In genomic region chr12:111741235-111741812, GRCh38 we compare ENCODE assay signal across 11 cellular contexts. TPM values are rescaled to one million over a fixed set of nuclear protein-coding genes. Genes with fewer than 3 reads are reported as not detected.
DNase-seq lines count a peak whose midpoint lies in the region; ATAC-seq and TF ChIP-seq lines count a peak whose summit lies in the region.
"Had no signal": no experiment of that assay in that cellular context is flagged by ENCODE, and none has a peak within 500 bp of the region (broad histone marks: within the 10 kb centered on the region; RNA-seq: fewer than 3 reads in every experiment).

No MANE protein-coding gene starts in this region.

- H4K12ac ChIP-seq in trophoblast cell (ENCODE audit: low read depth, low read length), result no peak overlapping the region

- H4K91ac ChIP-seq in trophoblast cell (ENCODE audit: low read depth, low read length), result no peak overlapping the region

- no peak overlapping the region for H3K4me3 ChIP-seq in trophoblast cell (ENCODE audit: low read depth, low read length)

- DNase-seq in GDM1 (lab: John Stamatoyannopoulos, UW) (peak; percentile 22), glomerular endothelial cell (ENCODE audit: extremely low read depth, low read depth, low spot score) (peak; percentile 76), trophoblast cell (no peak), DMS 273 treated with DMSO at 0.1 percent for 48 hours (lab: John Stamatoyannopoulos, UW) (no peak), CD14-positive monocyte (ENCODE audit: low spot score) (no peak), DMS 273 (lab: John Stamatoyannopoulos, UW; ENCODE audit: unreplicated experiment) (no peak)
- DNase-seq in stimulated activated CD4-positive, alpha-beta T cell treated with anti-CD3 and anti-CD28 coated beads, Interleukin-4, amount 100 ng/mL, for 4 hours, result no peak
- DNase-seq: activated CD4-positive, alpha-beta T cell treated with anti-CD3 and anti-CD28 coated beads for 1 hour; activated naive CD8-positive, alpha-beta T cell treated with anti-CD3 and anti-CD28 coated beads, Interleukin-2, amount 50 U/mL, for 24 hours; Karpas-422 had no signal

- no peaks in the 10 kb centered on the region for H3K9me3 ChIP-seq in trophoblast cell (ENCODE audit: insufficient read depth, low read depth, low read length)

- peaks cover 3% of the 10 kb centered on the region for H3K79me1 ChIP-seq in trophoblast cell (ENCODE audit: low read length)

- no peak for TF ChIP-seq CTCF in CD14-positive monocyte (IDR thresholded peaks at IDR 0.05)

- no peaks in the 10 kb centered on the region for H3K79me2 ChIP-seq in trophoblast cell (ENCODE audit: control insufficient read depth, insufficient read depth, low read length, poor library complexity)

- no peak overlapping the region for H2BK5ac ChIP-seq in trophoblast cell (ENCODE audit: low read depth, low read length, poor library complexity)

- H2AFZ ChIP-seq in trophoblast cell (ENCODE audit: insufficient read depth, low read length, poor library complexity), result no peak overlapping the region

- H3K27me3 ChIP-seq in trophoblast cell (ENCODE audit: insufficient read depth, low read length), result no peaks in the 10 kb centered on the region

- peaks cover 0 to 3% (median 0%) of the 10 kb centered on the region in 3 donors for H3K27me3 Mint-ChIP-seq in CD14-positive monocyte (ENCODE audit: low read depth in 3 of 3)
- H3K27me3 Mint-ChIP-seq: activated naive CD8-positive, alpha-beta T cell treated with anti-CD3 and anti-CD28 coated beads, Interleukin-2, amount 50 U/mL, for 24 hours had no signal

- H3K36me3 Mint-ChIP-seq in CD14-positive monocyte, result peaks cover 66 to 83% of the 10 kb centered on the region in 2 donors

- H3K4me1 Mint-ChIP-seq in CD14-positive monocyte, result no peaks in the 10 kb centered on the region
- H3K4me1 Mint-ChIP-seq: activated naive CD8-positive, alpha-beta T cell treated with anti-CD3 and anti-CD28 coated beads, Interleukin-2, amount 50 U/mL, for 24 hours had no signal

- no peak overlapping the region for H3K4me3 Mint-ChIP-seq in CD14-positive monocyte
- H3K4me3 Mint-ChIP-seq: activated naive CD8-positive, alpha-beta T cell treated with anti-CD3 and anti-CD28 coated beads, Interleukin-2, amount 50 U/mL, for 24 hours had no signal

- no peak overlapping the region for H2AK5ac ChIP-seq in trophoblast cell (ENCODE audit: low read length)

- H2BK120ac ChIP-seq in trophoblast cell (ENCODE audit: insufficient read depth, low read length, poor library complexity), result no peak overlapping the region

- H3K9ac ChIP-seq in trophoblast cell (ENCODE audit: low read length), result no peak overlapping the region

- H4K8ac ChIP-seq in trophoblast cell (ENCODE audit: low read depth, low read length), result no peak overlapping the region

- peaks cover 12 to 13% of the 10 kb centered on the region in 2 experiments for H3K36me3 ChIP-seq in trophoblast cell (ENCODE audit: control insufficient read depth in 1 of 2, insufficient read depth in 2 of 2, low read length in 2 of 2)

- intact Hi-C loops in CD14-positive monocyte (cut with micrococcal nuclease), result no loop called here

- peaks cover 0 to 2% of the 10 kb centered on the region in 2 experiments for H3K4me1 ChIP-seq in trophoblast cell (ENCODE audit: control insufficient read depth in 1 of 2, insufficient read depth in 2 of 2, low read length in 2 of 2)

- peak; percentile 34; the same call in 2 of the 3 replicates for ATAC-seq in SK-N-SH treated with all-trans-retinoic acid at 6 μM for 48 hours
- ATAC-seq: activated naive CD8-positive, alpha-beta T cell treated with anti-CD3 and anti-CD28 coated beads, Interleukin-2, amount 50 U/mL, for 24 hours had no signal

- peak overlapping the region; percentile 61 for H3K27ac ChIP-seq in trophoblast cell (ENCODE audit: low read depth, low read length)

- H3K4ac ChIP-seq in trophoblast cell (ENCODE audit: low read depth, low read length), result no peak overlapping the region

- H2BK12ac ChIP-seq in trophoblast cell (ENCODE audit: low read length), result no peak overlapping the region

- H3K14ac ChIP-seq in trophoblast cell (ENCODE audit: low read length), result no peak overlapping the region

- WGBS in trophoblast cell (ENCODE audit: extremely low coverage, insufficient coverage, insufficient read length), result no CpG with 5 or more reads among the region's 4 CpGs

- H3K23ac ChIP-seq in trophoblast cell (ENCODE audit: low read length), result no peak overlapping the region

- peaks cover 0 to 1% (median 0%) of the 10 kb centered on the region in 7 donors for H3K9me3 Mint-ChIP-seq in CD14-positive monocyte
- H3K9me3 Mint-ChIP-seq: activated naive CD8-positive, alpha-beta T cell treated with anti-CD3 and anti-CD28 coated beads, Interleukin-2, amount 50 U/mL, for 24 hours had no signal

- no peak overlapping the region for H3K4me2 ChIP-seq in trophoblast cell (ENCODE audit: low read length)

- H3K18ac ChIP-seq in trophoblast cell (ENCODE audit: low read length), result no peak overlapping the region

- peak overlapping the region in 3 of 7 donors; percentile 9 to 79 (median 38) for H3K27ac Mint-ChIP-seq in CD14-positive monocyte
- H3K27ac Mint-ChIP-seq: activated naive CD8-positive, alpha-beta T cell treated with anti-CD3 and anti-CD28 coated beads, Interleukin-2, amount 50 U/mL, for 24 hours had no signal

TF ChIP-seq in SK-N-SH treated with all-trans-retinoic acid at 6 μM for 48 hours, 23 proteins besides CTCF, POLR2A, EP300 and RAD21:
- TF ChIP-seq TSHZ2 (CRISPR knock-in tag; IDR thresholded peaks at IDR 0.05) (peak; percentile 28; the same call in 1 of the 2 replicates), SNAI2 (CRISPR knock-in tag; IDR thresholded peaks at IDR 0.05) (no peak), TCF4 (CRISPR knock-in tag; IDR thresholded peaks at IDR 0.05; ENCODE audit: borderline replicate concordance) (peak; percentile 79; the same call in 1 of the 2 replicates), BACH2 (CRISPR knock-in tag; IDR thresholded peaks at IDR 0.05; ENCODE audit: borderline replicate concordance) (no peak), ZNF8 (CRISPR knock-in tag; IDR thresholded peaks at IDR 0.05) (no peak)

RNA-seq across cellular contexts. Expression of gene ALDH2, which starts 25.4 kb away (rescaled TPM):
- total RNA-seq in glomerular endothelial cell, result 40.3 and 69.5 TPM in 2 replicates
- polyA plus RNA-seq in trophoblast cell (2013), result 31.9 and 35.0 TPM in 2 replicates
- polyA plus RNA-seq in CD14-positive monocyte, result 100 to 1,000 TPM; 384 to 404 TPM

RNA-seq across cellular contexts. Expression of gene ACAD10, which starts 55.5 kb away (rescaled TPM):
- total RNA-seq in glomerular endothelial cell, result 18.5 and 18.9 TPM in 2 replicates
- polyA plus RNA-seq in trophoblast cell (2013), result 13.5 and 14.1 TPM in 2 replicates
- 10 to 100 TPM in 1 of 2 donors, 1 to 10 TPM in 1; 9.4 to 10.1 TPM for polyA plus RNA-seq in CD14-positive monocyte

RNA-seq across cellular contexts. Expression of gene BRAP, which starts 55.6 kb away (rescaled TPM):
- total RNA-seq in glomerular endothelial cell, result 15.6 and 16.9 TPM in 2 replicates
- polyA plus RNA-seq in trophoblast cell (2013), result 17.1 and 17.6 TPM in 2 replicates
- polyA plus RNA-seq in CD14-positive monocyte, result 10 to 100 TPM in 1 of 2 donors, 1 to 10 TPM in 1; 7.0 to 14.5 TPM

Comparison
In these comparisons a context has a peak if more than half of its experiments do, and no peak if none do; other contexts are left out.
1. DNase-seq: peak in GDM1 (single experiment) and glomerular endothelial cell (single experiment); none in trophoblast cell (0 of 2), DMS 273 treated with DMSO at 0.1 percent for 48 hours (single experiment), stimulated activated CD4-positive, alpha-beta T cell treated with anti-CD3 and anti-CD28 coated beads, Interleukin-4, amount 100 ng/mL, for 4 hours (0 of 2), CD14-positive monocyte (single experiment) and DMS 273 (single experiment).